ENCODE assay signal across 1 cellular context in the genomic region with DNA sequence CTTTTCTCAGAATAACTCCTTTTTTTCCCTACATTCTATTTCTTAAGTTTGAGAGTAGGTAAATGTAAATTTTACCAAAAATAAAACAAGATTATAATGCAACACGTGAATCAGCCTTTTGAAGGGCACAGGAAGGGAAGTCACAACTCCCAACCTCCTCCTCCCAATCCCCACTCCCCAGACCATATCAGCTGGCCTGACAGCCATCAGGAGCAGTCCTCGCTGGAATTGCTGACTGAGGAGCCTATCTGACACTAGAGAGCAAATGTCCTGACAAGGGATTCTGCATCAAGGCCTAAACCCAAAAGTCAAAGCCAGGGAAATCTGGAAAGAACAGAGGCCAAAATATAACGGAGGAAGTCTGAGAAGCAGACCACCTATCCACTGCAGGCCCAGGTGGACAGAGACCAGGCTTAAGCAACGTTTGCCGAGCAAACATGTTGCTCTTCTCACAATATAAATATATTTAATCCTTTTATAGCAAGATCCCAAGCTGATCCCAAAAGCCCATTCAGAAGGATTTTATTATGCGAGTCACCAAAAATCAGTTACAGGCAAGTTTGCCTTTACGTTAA.
TF ChIP-seq lines count a peak whose summit lies in the region.

No MANE protein-coding gene starts in this region.

TF ChIP-seq in WTC11, 78 proteins besides CTCF, POLR2A, EP300 and RAD21 (continued from another document):
- TF ChIP-seq, protein P1, sequence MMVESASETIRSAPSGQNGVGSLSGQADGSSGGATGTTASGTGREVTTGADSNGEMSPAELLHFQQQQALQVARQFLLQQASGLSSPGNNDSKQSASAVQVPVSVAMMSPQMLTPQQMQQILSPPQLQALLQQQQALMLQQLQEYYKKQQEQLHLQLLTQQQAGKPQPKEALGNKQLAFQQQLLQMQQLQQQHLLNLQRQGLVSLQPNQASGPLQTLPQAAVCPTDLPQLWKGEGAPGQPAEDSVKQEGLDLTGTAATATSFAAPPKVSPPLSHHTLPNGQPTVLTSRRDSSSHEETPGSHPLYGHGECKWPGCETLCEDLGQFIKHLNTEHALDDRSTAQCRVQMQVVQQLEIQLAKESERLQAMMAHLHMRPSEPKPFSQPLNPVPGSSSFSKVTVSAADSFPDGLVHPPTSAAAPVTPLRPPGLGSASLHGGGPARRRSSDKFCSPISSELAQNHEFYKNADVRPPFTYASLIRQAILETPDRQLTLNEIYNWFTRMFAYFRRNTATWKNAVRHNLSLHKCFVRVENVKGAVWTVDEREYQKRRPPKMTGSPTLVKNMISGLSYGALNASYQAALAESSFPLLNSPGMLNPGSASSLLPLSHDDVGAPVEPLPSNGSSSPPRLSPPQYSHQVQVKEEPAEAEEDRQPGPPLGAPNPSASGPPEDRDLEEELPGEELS (CRISPR knock-in tag; IDR thresholded peaks at IDR 0.05), result no peak
- no peak for TF ChIP-seq ZNF232 (CRISPR knock-in tag; IDR thresholded peaks at IDR 0.05)
- TF ChIP-seq, protein P2, sequence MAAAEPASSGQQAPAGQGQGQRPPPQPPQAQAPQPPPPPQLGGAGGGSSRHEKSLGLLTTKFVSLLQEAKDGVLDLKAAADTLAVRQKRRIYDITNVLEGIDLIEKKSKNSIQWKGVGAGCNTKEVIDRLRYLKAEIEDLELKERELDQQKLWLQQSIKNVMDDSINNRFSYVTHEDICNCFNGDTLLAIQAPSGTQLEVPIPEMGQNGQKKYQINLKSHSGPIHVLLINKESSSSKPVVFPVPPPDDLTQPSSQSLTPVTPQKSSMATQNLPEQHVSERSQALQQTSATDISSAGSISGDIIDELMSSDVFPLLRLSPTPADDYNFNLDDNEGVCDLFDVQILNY (CRISPR knock-in tag; IDR thresholded peaks at IDR 0.05), result no peak
- TF ChIP-seq OVOL2 (CRISPR knock-in tag; IDR thresholded peaks at IDR 0.05; ENCODE audit: borderline replicate concordance), result no peak
- TF ChIP-seq, protein P3, sequence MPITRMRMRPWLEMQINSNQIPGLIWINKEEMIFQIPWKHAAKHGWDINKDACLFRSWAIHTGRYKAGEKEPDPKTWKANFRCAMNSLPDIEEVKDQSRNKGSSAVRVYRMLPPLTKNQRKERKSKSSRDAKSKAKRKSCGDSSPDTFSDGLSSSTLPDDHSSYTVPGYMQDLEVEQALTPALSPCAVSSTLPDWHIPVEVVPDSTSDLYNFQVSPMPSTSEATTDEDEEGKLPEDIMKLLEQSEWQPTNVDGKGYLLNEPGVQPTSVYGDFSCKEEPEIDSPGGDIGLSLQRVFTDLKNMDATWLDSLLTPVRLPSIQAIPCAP (CRISPR knock-in tag; IDR thresholded peaks at IDR 0.05), result no peak
